ENCODE assay signal across 16 cellular contexts in the genomic region with DNA sequence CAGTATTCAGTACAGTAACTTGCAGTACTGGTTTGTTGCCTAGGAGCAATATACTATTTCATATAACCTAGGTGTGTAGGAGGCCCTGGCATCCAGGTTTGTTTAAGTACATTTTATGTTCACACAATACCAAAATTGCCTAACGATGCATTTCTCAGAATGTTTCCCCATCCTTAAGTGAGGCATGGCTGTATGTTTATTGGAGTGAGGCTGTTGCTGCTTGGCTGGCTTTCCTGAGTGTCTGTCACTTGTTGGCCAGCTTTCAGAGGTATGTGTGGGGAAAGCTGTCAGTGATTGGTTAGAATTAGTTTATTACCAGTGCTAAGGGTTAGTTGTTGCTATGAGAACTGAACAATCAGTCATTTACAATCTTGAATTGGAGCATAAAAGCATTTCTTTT.
DNase-seq lines count a peak whose midpoint lies in the region; ATAC-seq, FAIRE-seq and TF ChIP-seq lines count a peak whose summit lies in the region.
"Had no signal": no experiment of that assay in that cellular context is flagged by ENCODE, and none has a peak within 500 bp of the region (broad histone marks: within the 10 kb centered on the region; RNA-seq: fewer than 3 reads in every experiment).

No MANE protein-coding gene starts in this region.

- CTCF ChIA-PET in mammary epithelial cell (lab: Charles Lee; ENCODE audit: low non-redundant PET): no interaction called here

- in situ Hi-C loops in mammary epithelial cell (cut with MboI; ENCODE audit: low sequenced_read_pairs in 2 of 2): no loop called here

- H3K36me3 ChIP-seq in mammary epithelial cell (ENCODE audit: insufficient read depth, low read length): no peaks in the 10 kb centered on the region
- H3K36me3 ChIP-seq: HAP-1 had no signal

- H4K20me1 ChIP-seq in mammary epithelial cell (ENCODE audit: insufficient read depth, low read length): no peaks in the 10 kb centered on the region

- intact Hi-C loops in mammary epithelial cell (cut with micrococcal nuclease) (no loop called here), dorsolateral prefrontal cortex (cut with DNase I) (no loop called here)

- no peaks in the 10 kb centered on the region for H3K4me1 ChIP-seq in mammary epithelial cell (ENCODE audit: insufficient read depth, low read length)

- no peak for ATAC-seq in GM21737 (IDR thresholded peaks at IDR 0.05; ENCODE audit: unreplicated experiment)
- ATAC-seq: Panc1, Right ventricle myocardium inferior had no signal

- H3K27ac ChIP-seq in mammary epithelial cell (ENCODE audit: insufficient read depth, low read depth, low read length) (no peak overlapping the region), dorsolateral prefrontal cortex (no peak overlapping the region)

- no peaks in the 10 kb centered on the region for H3K9me3 ChIP-seq in mammary epithelial cell (replicated peaks; ENCODE audit: insufficient read depth, low read length)
- H3K9me3 ChIP-seq: HAP-1 had no signal

- peak; percentile 29 for FAIRE-seq in D721Med (lab: Jason Lieb, UNC)

- no TSS peak for BruUV-seq in mammary epithelial cell (replicated peaks; lab: Mats Ljungman, UMichigan)

- H3K4me3 ChIP-seq in mammary epithelial cell (replicated peaks in 1 of 3; ENCODE audit: insufficient read depth in 1 of 3, low read depth in 2 of 3, low read length in 3 of 3): no peak overlapping the region
- H3K4me3 ChIP-seq in dorsolateral prefrontal cortex: no peak overlapping the region
- H3K4me3 ChIP-seq: HAP-1 had no signal

- DNase-seq in D721Med (ENCODE audit: insufficient read length, low spot score): no peak
- DNase-seq in DMS 273 treated with DMSO at 0.1 percent for 48 hours (lab: John Stamatoyannopoulos, UW): peak; percentile 59
- DNase-seq in mammary epithelial cell: peak; percentile 7
- peak; percentile 25 for DNase-seq in left kidney (ENCODE audit: low read depth, low spot score)
- DNase-seq in dorsolateral prefrontal cortex: no peak
- no peak for DNase-seq in NCI-H510A (lab: John Stamatoyannopoulos, UW)
- DNase-seq: Calu3; CD4-positive, alpha-beta T cell; NCI-H1105 treated with DMSO at 0.1 percent for 48 hours; NCI-H187 treated with DMSO at 0.1 percent for 48 hours; NCI-H226; NCI-H748 treated with DMSO at 0.1 percent for 48 hours had no signal

- no peak overlapping the region for H3K4me2 ChIP-seq in mammary epithelial cell (ENCODE audit: insufficient read depth, low read depth, low read length)

- WGBS in mammary epithelial cell (ENCODE audit: low coverage, missing lambda C conversion rate): 0% methylated on average over 1 of the region's 1 CpG

- TF ChIP-seq CTCF in D721Med (IDR thresholded peaks at IDR 0.05; ENCODE audit: insufficient read depth, missing control alignments) (no peak), mammary epithelial cell (conservative IDR thresholded peaks at IDR 0.05 in 1 of 2, IDR thresholded peaks at IDR 0.05 in 1 of 2; ENCODE audit: extremely low read depth in 1 of 2, insufficient read depth in 1 of 2, low read depth in 1 of 2, low read length in 2 of 2) (no peak), dorsolateral prefrontal cortex (IDR thresholded peaks at IDR 0.05 in 54 of 56, conservative IDR thresholded peaks at IDR 0.05 in 2 of 56; ENCODE audit: low read depth in 1 of 56, partially characterized antibody in 56 of 56) (no peak)

- no peak overlapping the region for H2AFZ ChIP-seq in mammary epithelial cell (ENCODE audit: low read depth, low read length)

- dilution Hi-C loops in mammary epithelial cell (cut with HindIII; ENCODE audit: low sequenced_read_pairs): no loop called here

- H3K79me2 ChIP-seq in mammary epithelial cell (ENCODE audit: insufficient read depth, low read length): no peaks in the 10 kb centered on the region

- H3K27me3 ChIP-seq in mammary epithelial cell (ENCODE audit: insufficient read depth, low read length): no peaks in the 10 kb centered on the region
- H3K27me3 ChIP-seq in dorsolateral prefrontal cortex: no peaks in the 10 kb centered on the region

- no peak overlapping the region for H3K9ac ChIP-seq in mammary epithelial cell (ENCODE audit: insufficient read depth, low read length)

Comparison
In these comparisons a context has a peak if more than half of its experiments do, and no peak if none do; other contexts are left out.
1. DNase-seq: peak in DMS 273 treated with DMSO at 0.1 percent for 48 hours (single experiment), mammary epithelial cell (single experiment) and left kidney (single experiment); none in D721Med (single experiment), dorsolateral prefrontal cortex (0 of 10) and NCI-H510A (single experiment).